7 cellular contexts compared by ENCODE assay signal in the genomic region with DNA sequence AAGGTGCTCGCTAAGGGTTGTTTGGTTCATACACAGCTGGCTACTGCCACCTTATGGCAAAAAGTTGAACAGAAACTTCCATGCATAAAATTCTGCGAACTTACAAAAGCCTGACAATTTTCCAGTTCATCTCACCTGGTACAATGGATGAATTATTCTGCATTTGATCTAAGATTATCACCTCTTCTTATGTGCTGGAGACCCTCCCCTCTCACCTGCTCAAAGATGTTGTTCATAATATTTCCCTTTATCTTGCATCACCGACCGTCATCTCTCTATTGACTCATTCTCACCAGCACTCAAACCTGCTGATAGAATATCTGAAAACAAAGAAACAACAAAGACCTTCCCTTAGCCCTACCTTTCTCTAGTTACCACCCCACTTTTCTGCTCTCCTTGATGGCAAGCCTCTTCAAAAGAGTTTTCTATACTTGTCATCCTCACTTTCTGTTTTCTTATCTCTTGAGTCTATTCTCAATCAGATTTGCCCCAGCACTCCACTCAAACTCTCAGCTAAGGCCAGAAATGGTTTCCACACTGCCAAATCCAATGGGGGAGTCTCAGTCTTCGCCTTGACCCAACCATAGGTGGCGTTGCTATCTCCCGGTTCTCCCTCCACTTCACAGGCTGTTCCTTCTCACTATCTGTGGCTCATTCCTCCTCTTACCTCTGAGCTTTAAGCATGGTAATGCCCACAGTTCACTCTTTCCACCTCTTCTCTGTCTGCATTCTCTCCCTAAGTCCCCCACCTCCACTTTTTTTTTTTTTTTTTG. TPM values are rescaled to one million over a fixed set of nuclear protein-coding genes. Genes with fewer than 3 reads are reported as not detected.
DNase-seq lines count a peak whose midpoint lies in the region; ATAC-seq and TF ChIP-seq lines count a peak whose summit lies in the region.

No MANE protein-coding gene starts in this region.

- no peak overlapping the region for H3K27ac ChIP-seq in HCT116 (ENCODE audit: low read depth, low read length)
- H3K27ac ChIP-seq in OCI-LY7 (ENCODE audit: low read depth, low read length, poor library complexity, severe bottlenecking) = no peak overlapping the region
- H3K27ac ChIP-seq in brain microvascular endothelial cell = no peak overlapping the region

- in situ Hi-C loops in brain microvascular endothelial cell (cut with HindIII; ENCODE audit: low pct_ligation_motif_present, low sequenced_read_pairs) = loop anchor here (25.0 kb wide), 1 partner anchor 328 kb away; no protein-coding TSS in a partner anchor

- H3K4me1 ChIP-seq in HCT116 (ENCODE audit: control insufficient read depth in 1 of 2, insufficient read depth in 2 of 2, low read length in 2 of 2) (peaks cover 0 to 2% of the 10 kb centered on the region in 2 experiments; a peak in 1 of 4 replicates), OCI-LY7 (ENCODE audit: insufficient read depth, low read length, poor library complexity, severe bottlenecking) (no peaks in the 10 kb centered on the region)

- no peak overlapping the region for H2AFZ ChIP-seq in HCT116 (ENCODE audit: low read depth, low read length, poor library complexity, severe bottlenecking)
- H2AFZ ChIP-seq in OCI-LY7 (ENCODE audit: low read length) = no peak overlapping the region

- peak; percentile 70 to 78 (median 74) for TF ChIP-seq CTCF in HCT116 (IDR thresholded peaks at IDR 0.05 in 2 of 3, conservative IDR thresholded peaks at IDR 0.05 in 1 of 3; ENCODE audit: borderline replicate concordance in 1 of 3, insufficient read depth in 1 of 3, low read depth in 2 of 3, low read length in 2 of 3)
- peak; percentile 86 for TF ChIP-seq CTCF in OCI-LY7 (conservative IDR thresholded peaks at IDR 0.05; ENCODE audit: low read length)
- peak; percentile 83 for TF ChIP-seq CTCF in brain microvascular endothelial cell (IDR thresholded peaks at IDR 0.05; ENCODE audit: low read depth, low read length, missing control alignments)

- H3K79me2 ChIP-seq in HCT116 (ENCODE audit: insufficient read depth, low read length) (no peaks in the 10 kb centered on the region), OCI-LY7 (ENCODE audit: insufficient read depth, low read depth, low read length) (no peaks in the 10 kb centered on the region)

- BruUV-seq in HCT116 (replicated peaks; lab: Mats Ljungman, UMichigan) = no TSS peak
- BruUV-seq in OCI-LY7 (replicated peaks; lab: Mats Ljungman, UMichigan) = no TSS peak

- H3K4me3 ChIP-seq in HCT116 (replicated peaks in 1 of 2; ENCODE audit: low read depth in 1 of 2, low read length in 2 of 2) (no peak overlapping the region), OCI-LY7 (ENCODE audit: low read depth, low read length, poor library complexity, severe bottlenecking) (no peak overlapping the region), brain microvascular endothelial cell (ENCODE audit: low read depth, low read length) (peak overlapping the region; percentile 17)

- TF ChIP-seq RAD21 in HCT116 (IDR thresholded peaks at IDR 0.05; ENCODE audit: low read depth) = peak; percentile 92

- peak; percentile 71 for DNase-seq in DMS53 treated with DMSO at 0.1 percent for 48 hours (lab: John Stamatoyannopoulos, UW; ENCODE audit: unreplicated experiment)
- peak; percentile 48 for DNase-seq in HCT116 (ENCODE audit: low read depth, low spot score)
- peak; percentile 66 for DNase-seq in OCI-LY7 (ENCODE audit: low spot score)
- peak; percentile 52 for DNase-seq in brain microvascular endothelial cell
- peak; percentile 81 for DNase-seq in inferior parietal cortex (ENCODE audit: extremely low spot score)
- DNase-seq in stimulated activated CD8-positive, alpha-beta memory T cell treated with anti-CD3 and anti-CD28 coated beads, Interleukin-4, amount 100 ng/mL, for 48 hours = peak; percentile 42

- H3K9me2 ChIP-seq in HCT116 (ENCODE audit: insufficient read depth) (no peaks in the 10 kb centered on the region), OCI-LY7 (ENCODE audit: insufficient read depth, low read length) (no peaks in the 10 kb centered on the region)

- H3K4me2 ChIP-seq in HCT116 (ENCODE audit: low read length) = no peak overlapping the region
- no peak overlapping the region for H3K4me2 ChIP-seq in OCI-LY7 (ENCODE audit: low read length)

- ATAC-seq in HCT116 (peak; percentile 74), GM18858 (IDR thresholded peaks at IDR 0.05; ENCODE audit: unreplicated experiment) (no peak)

- H4K20me1 ChIP-seq in HCT116 (ENCODE audit: insufficient read depth) = no peaks in the 10 kb centered on the region
- H4K20me1 ChIP-seq in OCI-LY7 (ENCODE audit: insufficient read depth, low read length) = no peaks in the 10 kb centered on the region

- intact Hi-C loops in HCT116 (cut with micrococcal nuclease) (loop anchor here (1.0 to 10.0 kb wide), 5 partner anchors 191 to 1061 kb away; no protein-coding TSS in a partner anchor), OCI-LY7 (cut with micrococcal nuclease; ENCODE audit: unreplicated experiment) (loop anchor here (1.0 to 10.0 kb wide), 2 partner anchors 339 to 379 kb away; no protein-coding TSS in a partner anchor)

- RAD21 ChIA-PET in HCT116 (lab: Charles Lee; ENCODE audit: low non-redundant PET in 1 of 2, low total read pairs in 2 of 2, uncharacterized antibody in 2 of 2, unreplicated experiment in 2 of 2) = interaction anchor here in 1 of 2 experiments (0.7 kb wide), 1 partner anchor 68 kb away, joined by 5 read pairs; no protein-coding TSS in a partner anchor

- H3K36me3 ChIP-seq in HCT116 (ENCODE audit: control insufficient read depth in 1 of 2, insufficient read depth in 2 of 2, low read length in 2 of 2) = 0 out of 4 replicates have a peak, but pooled peaks cover 0 to 3% of the 10 kb centered on the region in 2 experiments
- H3K36me3 ChIP-seq in OCI-LY7 (ENCODE audit: insufficient read depth, low read length) = peaks cover 33% of the 10 kb centered on the region; the same call in 1 of the 2 replicates
- peaks cover 10% of the 10 kb centered on the region for H3K36me3 ChIP-seq in brain microvascular endothelial cell (replicated peaks)

- no peaks in the 10 kb centered on the region for H3K27me3 ChIP-seq in HCT116 (ENCODE audit: insufficient read depth, low read length)
- H3K27me3 ChIP-seq in brain microvascular endothelial cell (replicated peaks) = no peaks in the 10 kb centered on the region

- no peak for TF ChIP-seq POLR2A in HCT116 (IDR thresholded peaks at IDR 0.05; ENCODE audit: borderline replicate concordance, extremely low read depth, insufficient read depth, insufficient read length)

- H3K9ac ChIP-seq in HCT116 (ENCODE audit: low read length) = no peak overlapping the region

- CTCF ChIA-PET in HCT116 (lab: Charles Lee) (interaction anchor here (0.6 to 3.1 kb wide), 12 partner anchors 8 to 939 kb away, joined by 3 to 17 read pairs (median 3); no protein-coding TSS in a partner anchor), OCI-LY7 (lab: Charles Lee; ENCODE audit: unreplicated experiment) (interaction anchor here (0.7 kb wide), 1 partner anchor 25 kb away, joined by 4 read pairs; no protein-coding TSS in a partner anchor)

- POLR2A ChIA-PET in HCT116 (lab: Charles Lee) (interaction anchor here (0.7 kb wide), 1 partner anchor 361 kb away, joined by 3 read pairs; no protein-coding TSS in a partner anchor), OCI-LY7 (lab: Charles Lee) (interaction anchor here (0.6 to 0.7 kb wide), 3 partner anchors 166 to 409 kb away, joined by 4 to 5 read pairs (median 4); no protein-coding TSS in a partner anchor)

- no peaks in the 10 kb centered on the region for H3K9me3 ChIP-seq in HCT116 (ENCODE audit: control insufficient read depth in 1 of 2, insufficient read depth in 1 of 2, low read depth in 1 of 2, low read length in 2 of 2)
- no peaks in the 10 kb centered on the region for H3K9me3 ChIP-seq in OCI-LY7 (ENCODE audit: low read length)

TF ChIP-seq in HCT116, 20 proteins besides CTCF, POLR2A, EP300 and RAD21:
- TF ChIP-seq, protein P1, sequence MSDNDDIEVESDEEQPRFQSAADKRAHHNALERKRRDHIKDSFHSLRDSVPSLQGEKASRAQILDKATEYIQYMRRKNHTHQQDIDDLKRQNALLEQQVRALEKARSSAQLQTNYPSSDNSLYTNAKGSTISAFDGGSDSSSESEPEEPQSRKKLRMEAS (IDR thresholded peaks at IDR 0.05) = no peak
- TF ChIP-seq YY1 (IDR thresholded peaks at IDR 0.05; ENCODE audit: extremely low read depth, insufficient replicate concordance, low read depth, low read length) = no peak
- TF ChIP-seq ZFX (IDR thresholded peaks at IDR 0.05) = no peak
- no peak for TF ChIP-seq ZBTB33 (IDR thresholded peaks at IDR 0.05; ENCODE audit: extremely low read depth, insufficient replicate concordance, low read length)
- TF ChIP-seq FOSL1 (IDR thresholded peaks at IDR 0.05; ENCODE audit: low read depth) = no peak
- no peak for TF ChIP-seq ELF1 (IDR thresholded peaks at IDR 0.05; ENCODE audit: borderline replicate concordance, low read depth)
- TF ChIP-seq EZH2phosphoT487 (IDR thresholded peaks at IDR 0.05; ENCODE audit: borderline replicate concordance) = no peak
- TF ChIP-seq EGR1 (IDR thresholded peaks at IDR 0.05; ENCODE audit: low read depth) = no peak
- no peak for TF ChIP-seq ZNF274 (IDR thresholded peaks at IDR 0.05; ENCODE audit: low read depth, low read length)
- no peak for TF ChIP-seq SP1 (IDR thresholded peaks at IDR 0.05; ENCODE audit: low read depth)
- no peak for TF ChIP-seq TCF7L2 (IDR thresholded peaks at IDR 0.05; ENCODE audit: borderline replicate concordance, extremely low read depth, insufficient read depth, insufficient read length)

RNA-seq across cellular contexts. Expression of gene SNRNP48, which starts 25.8 kb away (rescaled TPM):
- total RNA-seq in HCT116 (2021; ENCODE audit: unreplicated experiment) (26.2 TPM), OCI-LY7 (2022) (30.2 and 33.4 TPM in 2 replicates)
- 7.7 and 12.1 TPM in 2 replicates for polyA plus RNA-seq in HCT116 (2012)
- total RNA-seq in OCI-LY7 (2014; rRNA removed; shearing (Covaris generic)) = 19.8 and 24.1 TPM in 2 replicates
